In the genomic region with DNA sequence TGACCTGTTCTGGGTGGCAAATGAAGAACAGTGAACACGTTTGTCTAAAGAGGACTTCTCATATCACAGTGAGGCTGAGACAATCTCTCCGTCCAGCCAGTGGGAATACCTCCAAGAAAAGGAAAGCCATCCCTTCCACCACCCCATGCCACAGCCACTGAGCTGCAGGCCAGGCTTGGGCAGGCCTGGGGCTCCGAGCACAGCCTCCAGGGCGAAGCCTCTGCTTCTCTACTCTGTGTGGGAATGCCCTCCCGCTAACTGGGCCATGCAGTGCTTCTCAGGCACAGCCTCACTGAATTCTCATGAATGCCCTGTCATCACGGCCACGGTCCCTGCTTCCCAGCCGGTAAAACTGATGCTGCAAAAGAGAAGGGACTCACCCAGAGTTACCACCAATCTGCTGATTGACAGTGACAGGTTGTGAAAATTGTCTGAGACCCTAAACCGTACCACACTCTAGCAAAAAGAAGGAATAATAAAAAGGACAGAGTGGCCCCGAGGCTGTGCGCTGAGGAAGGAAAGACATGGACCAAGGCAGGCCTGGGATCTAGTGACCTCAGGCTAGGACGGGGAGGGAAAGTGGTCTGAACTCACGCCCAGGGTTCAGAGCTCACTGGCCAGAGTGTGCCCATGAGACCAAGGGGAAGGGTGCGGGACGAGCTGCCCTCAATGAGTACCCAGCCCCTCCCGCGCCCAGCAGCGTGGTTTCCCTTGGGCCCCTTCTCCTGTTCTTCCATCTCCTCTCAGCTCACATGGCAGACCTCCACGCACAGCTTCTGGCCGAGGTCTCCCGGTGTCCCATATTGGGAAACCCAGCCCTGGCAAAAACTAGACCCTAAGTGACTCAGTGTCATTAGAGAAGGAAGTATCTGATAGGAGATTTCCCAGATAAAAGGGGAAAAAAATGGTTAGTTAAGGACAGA, we compare ENCODE assay signal across 1 cellular context.
TF ChIP-seq lines count a peak whose summit lies in the region.

No MANE protein-coding gene starts in this region.

TF ChIP-seq in K562, 482 proteins besides CTCF, POLR2A, EP300 and RAD21:
- TF ChIP-seq JUNB (CRISPR knock-in tag; conservative IDR thresholded peaks at IDR 0.05) = no peak
- TF ChIP-seq POLR2G (IDR thresholded peaks at IDR 0.05; ENCODE audit: low read depth, low read length) = 0 out of 2 replicates have a peak, but pooled peaks have one; percentile 19
